In the genomic region with DNA sequence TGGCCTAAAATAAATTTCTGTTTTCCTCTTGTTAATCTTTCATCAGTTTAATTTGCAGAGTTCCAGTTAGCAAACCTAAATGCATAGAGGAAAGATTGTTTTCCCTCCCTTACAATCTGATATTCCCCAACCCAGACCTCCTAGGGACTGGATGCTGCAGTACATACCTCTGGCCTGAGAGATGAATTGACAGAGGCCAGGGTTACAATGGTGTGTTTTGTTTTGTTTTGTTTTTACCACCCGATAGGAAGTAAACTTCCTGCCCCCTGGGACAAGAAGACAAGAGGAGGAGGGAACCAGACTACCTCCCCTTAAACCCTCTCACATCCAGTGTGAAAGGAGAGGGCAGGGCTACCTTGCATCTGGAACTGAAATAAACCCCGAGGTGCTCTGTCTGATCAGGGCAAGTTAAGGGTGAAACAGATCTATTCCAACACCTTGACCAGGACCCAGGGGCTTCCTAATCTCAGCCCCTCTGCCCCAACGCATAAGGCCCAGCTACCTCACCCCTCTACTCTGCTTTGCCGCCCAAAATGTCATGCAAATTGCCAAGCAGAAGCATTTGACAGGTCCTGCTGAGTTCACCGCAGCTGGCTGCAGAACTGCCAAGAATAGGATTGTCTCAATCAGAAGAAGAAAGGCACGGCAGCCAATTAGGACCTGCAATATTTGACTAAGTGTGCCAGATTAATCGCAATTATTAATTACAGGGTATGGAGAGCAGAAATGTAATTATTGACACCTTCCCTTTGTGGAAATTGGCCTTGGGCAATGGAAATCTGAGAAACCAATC, we compare ENCODE assay signal across 28 cellular contexts.
"Had no signal": no experiment of that assay in that cellular context is flagged by ENCODE, and none has a peak within 500 bp of the region (broad histone marks: within the 10 kb centered on the region; RNA-seq: fewer than 3 reads in every experiment).

No MANE protein-coding gene starts in this region.

- H3K9me3 Mint-ChIP-seq: activated naive CD4-positive, alpha-beta T cell treated with anti-CD3 and anti-CD28 coated beads, Interleukin-2, amount 50 U/mL, for 72 hours; activated T-cell treated with anti-CD3 and anti-CD28 coated beads, Interleukin-2, amount 50 U/mL, for 72 hours; central memory CD8-positive, alpha-beta T cell; dendritic cell treated with granulocyte-macrophage colony-stimulating factor and Interleukin-4, amounts not matched to agents 40 ng/mL and 50 ng/mL, for 4 days; endodermal cell; neural progenitor cell had no signal

- H3K4me1 Mint-ChIP-seq: central memory CD8-positive, alpha-beta T cell; immature natural killer cell; naive thymus-derived CD4-positive, alpha-beta T cell had no signal

- H3K4me3 ChIP-seq: breast epithelium, neural progenitor cell, suprapubic skin, tibial artery had no signal

- ATAC-seq: activated naive CD4-positive, alpha-beta T cell treated with anti-CD3 and anti-CD28 coated beads, Interleukin-2, amount 50 U/mL, for 72 hours; activated T-cell treated with anti-CD3 and anti-CD28 coated beads, Interleukin-2, amount 50 U/mL, for 72 hours; esophagus mucosa; left colon; naive thymus-derived CD4-positive, alpha-beta T cell; right cardiac atrium had no signal

- H3K9me3 ChIP-seq: breast epithelium, suprapubic skin had no signal

- H3K27me3 ChIP-seq: breast epithelium, neural progenitor cell had no signal

- DNase-seq: activated CD4-positive, alpha-beta T cell treated with anti-CD3 and anti-CD28 coated beads for 4 hours; activated CD4-positive, alpha-beta T cell treated with anti-CD3 and anti-CD28 coated beads, Interleukin-2, amount 50 U/mL, for 4 hours; activated CD4-positive, CD25-positive, alpha-beta regulatory T cell; activated naive CD4-positive, alpha-beta T cell; activated T-cell treated with anti-CD3 and anti-CD28 coated beads for 4 hours; activated T-cell treated with anti-CD3 and anti-CD28 coated beads, Interleukin-2, amount 50 U/mL, for 72 hours; endodermal cell; foreskin fibroblast; head of caudate nucleus; hypothalamus; immature natural killer cell; kidney; left colon; midbrain; naive thymus-derived CD4-positive, alpha-beta T cell; occipital lobe; right cardiac atrium; stimulated activated CD4-positive, alpha-beta T cell treated with anti-CD3 and anti-CD28 coated beads, Interleukin-15, amount 100 ng/mL, for 24 hours; stimulated activated CD4-positive, alpha-beta T cell treated with anti-CD3 and anti-CD28 coated beads, Interleukin-2, amount 100 ng/mL, for 24 hours; stimulated activated naive CD4-positive, alpha-beta T cell; tibial artery had no signal

- H3K4me2 ChIP-seq: neural progenitor cell had no signal

- H3K36me3 ChIP-seq: breast epithelium, neural progenitor cell, suprapubic skin, tibial artery had no signal

- H2AFZ ChIP-seq: neural progenitor cell had no signal

- H3K27ac ChIP-seq: breast epithelium, neural progenitor cell, suprapubic skin, tibial artery had no signal

- H3K4me3 Mint-ChIP-seq: activated T-cell treated with anti-CD3 and anti-CD28 coated beads, Interleukin-2, amount 50 U/mL, for 72 hours; central memory CD8-positive, alpha-beta T cell; dendritic cell treated with granulocyte-macrophage colony-stimulating factor and Interleukin-4, amounts not matched to agents 40 ng/mL and 50 ng/mL, for 4 days; endodermal cell; immature natural killer cell; naive thymus-derived CD4-positive, alpha-beta T cell; neural progenitor cell had no signal

- H3K36me3 Mint-ChIP-seq: activated naive CD4-positive, alpha-beta T cell treated with anti-CD3 and anti-CD28 coated beads, Interleukin-2, amount 50 U/mL, for 72 hours; immature natural killer cell; naive thymus-derived CD4-positive, alpha-beta T cell; neural progenitor cell had no signal

- H3K4me1 ChIP-seq: breast epithelium, suprapubic skin, tibial artery had no signal

- H3K27ac Mint-ChIP-seq: activated naive CD4-positive, alpha-beta T cell treated with anti-CD3 and anti-CD28 coated beads, Interleukin-2, amount 50 U/mL, for 72 hours; activated T-cell treated with anti-CD3 and anti-CD28 coated beads, Interleukin-2, amount 50 U/mL, for 72 hours; dendritic cell treated with granulocyte-macrophage colony-stimulating factor and Interleukin-4, amounts not matched to agents 40 ng/mL and 50 ng/mL, for 4 days; endodermal cell; immature natural killer cell; naive thymus-derived CD4-positive, alpha-beta T cell; neural progenitor cell had no signal

- H3K9ac ChIP-seq: neural progenitor cell had no signal

- FAIRE-seq: kidney had no signal
